Comparison of ENCODE assay signal across 1 cellular context in the genomic region with DNA sequence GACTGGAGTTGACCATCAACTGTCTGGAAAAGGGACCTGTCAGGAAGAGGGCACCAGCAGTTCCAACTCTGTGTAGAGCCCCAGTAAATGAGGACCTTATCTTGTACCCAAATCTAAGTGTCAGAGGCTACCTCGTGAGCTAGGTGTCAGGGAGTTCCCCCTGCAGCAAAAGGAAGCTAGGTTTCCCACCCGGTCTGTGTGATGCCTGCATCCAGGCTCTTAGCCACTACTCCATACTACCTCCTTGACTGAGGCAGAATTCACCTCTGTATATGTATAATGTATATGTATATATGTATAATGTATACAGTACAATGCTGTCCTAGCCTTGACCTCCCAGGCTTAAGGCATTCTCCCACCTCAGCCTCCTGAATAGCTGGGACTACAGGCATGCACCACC.
TF ChIP-seq lines count a peak whose summit lies in the region.

No MANE protein-coding gene starts in this region.

TF ChIP-seq in HepG2, 621 proteins besides CTCF, POLR2A, EP300 and RAD21:
- TF ChIP-seq ZBTB20 (CRISPR knock-in tag; IDR thresholded peaks at IDR 0.05; ENCODE audit: borderline replicate concordance, low read depth) (peak; percentile 39; the same call in 1 of the 2 replicates), ZNF777 (CRISPR knock-in tag; IDR thresholded peaks at IDR 0.05) (no peak), SMAD3 (CRISPR knock-in tag; IDR thresholded peaks at IDR 0.05) (0 out of 2 replicates have a peak, but pooled peaks have one; percentile 6)
